In genomic region chr19:34260771-34261173, GRCh38 we compare ENCODE assay signal across 13 cellular contexts. TPM values are rescaled to one million over a fixed set of nuclear protein-coding genes. Genes with fewer than 3 reads are reported as not detected.
DNase-seq lines count a peak whose midpoint lies in the region; ATAC-seq, FAIRE-seq and TF ChIP-seq lines count a peak whose summit lies in the region.
"Had no signal": no experiment of that assay in that cellular context is flagged by ENCODE, and none has a peak within 500 bp of the region (broad histone marks: within the 10 kb centered on the region; RNA-seq: fewer than 3 reads in every experiment).

No MANE protein-coding gene starts in this region.

- H3K27ac Mint-ChIP-seq in CD4-positive, CD25-positive, alpha-beta regulatory T cell = peak overlapping the region in 2 of 3 donors; percentile 12 to 76
- H3K27ac Mint-ChIP-seq in nephron = peak overlapping the region; percentile 85 to 95 (median 86)

- DNase-seq in CD4-positive, CD25-positive, alpha-beta regulatory T cell = no peak
- DNase-seq in NCI-H82 treated with DMSO at 0.1 percent for 48 hours (lab: John Stamatoyannopoulos, UW; ENCODE audit: unreplicated experiment) = peak; percentile 26
- peak; percentile 30 for DNase-seq in endothelial cell of umbilical vein (ENCODE audit: low read depth, low spot score)
- DNase-seq in NK-92 (lab: John Stamatoyannopoulos, UW; ENCODE audit: unreplicated experiment) = no peak
- DNase-seq in foreskin keratinocyte = no peak
- no peak for DNase-seq in GM10248 (ENCODE audit: extremely low spot score)
- DNase-seq: activated CD4-positive, alpha-beta T cell treated with anti-CD3 and anti-CD28 coated beads for 4 hours; hippocampal formation; Karpas-422 had no signal

- peaks cover 13% of the 10 kb centered on the region for H3K36me3 Mint-ChIP-seq in CD4-positive, CD25-positive, alpha-beta regulatory T cell
- peaks cover 8% of the 10 kb centered on the region for H3K36me3 Mint-ChIP-seq in nephron (ENCODE audit: low read depth)

- H3K4me3 Mint-ChIP-seq in CD4-positive, CD25-positive, alpha-beta regulatory T cell = peak overlapping the region in 2 of 4 donors; percentile 10 to 84
- H3K4me3 Mint-ChIP-seq in nephron = peak overlapping the region; percentile 33 to 55 (median 34)

- H3K27me3 ChIP-seq in CD4-positive, CD25-positive, alpha-beta regulatory T cell (ENCODE audit: control insufficient read depth, insufficient read depth, low read length) = no peaks in the 10 kb centered on the region
- H3K27me3 ChIP-seq in endothelial cell of umbilical vein (ENCODE audit: control insufficient read depth in 2 of 2, insufficient read depth in 2 of 2, low read length in 2 of 2) = no peaks in the 10 kb centered on the region
- H3K27me3 ChIP-seq in foreskin keratinocyte = no peaks in the 10 kb centered on the region
- H3K27me3 ChIP-seq: BLaER1 treated with 17β-estradiol and CSF1 and Interleukin-3, amounts not matched to agents 10 nM and 100 nM had no signal

- H3K27ac ChIP-seq in CD4-positive, CD25-positive, alpha-beta regulatory T cell (ENCODE audit: insufficient read depth, low read length, poor library complexity, severe bottlenecking) = no peak overlapping the region
- no peak overlapping the region for H3K27ac ChIP-seq in endothelial cell of umbilical vein (ENCODE audit: insufficient read depth, low read depth, low read length)
- no peak overlapping the region for H3K27ac ChIP-seq in foreskin keratinocyte
- H3K27ac ChIP-seq: BLaER1 treated with 17β-estradiol and CSF1 and Interleukin-3, amounts not matched to agents 10 nM and 100 nM had no signal

- no TSS peak for BruUV-seq in endothelial cell of umbilical vein (replicated peaks; lab: Mats Ljungman, UMichigan)

- peaks cover under 1% of the 10 kb centered on the region for H3K36me3 ChIP-seq in CD4-positive, CD25-positive, alpha-beta regulatory T cell (ENCODE audit: control insufficient read depth, insufficient read depth, low read length)
- no peaks in the 10 kb centered on the region for H3K36me3 ChIP-seq in endothelial cell of umbilical vein (ENCODE audit: control insufficient read depth in 2 of 2, extremely low read depth in 1 of 2, insufficient read depth in 2 of 2, low read length in 2 of 2)
- H3K36me3 ChIP-seq: HAP-1 had no signal

- intact Hi-C loops in endothelial cell of umbilical vein (cut with micrococcal nuclease) = no loop called here

- H3K9me3 Mint-ChIP-seq in CD4-positive, CD25-positive, alpha-beta regulatory T cell = no peaks in the 10 kb centered on the region
- H3K9me3 Mint-ChIP-seq in nephron = no peaks in the 10 kb centered on the region

- no peak overlapping the region for H2AFZ ChIP-seq in endothelial cell of umbilical vein (ENCODE audit: low read depth, low read length)

- no peaks in the 10 kb centered on the region for H4K20me1 ChIP-seq in endothelial cell of umbilical vein (replicated peaks; ENCODE audit: control insufficient read depth, extremely low read depth, insufficient read depth, low read length)

- H3K4me2 ChIP-seq in endothelial cell of umbilical vein (ENCODE audit: insufficient read depth, low read length) = no peak overlapping the region
- H3K4me2 ChIP-seq: BLaER1 treated with 17β-estradiol and CSF1 and Interleukin-3, amounts not matched to agents 10 nM and 100 nM had no signal

- no peaks in the 10 kb centered on the region for H3K9me3 ChIP-seq in CD4-positive, CD25-positive, alpha-beta regulatory T cell (ENCODE audit: control insufficient read depth in 2 of 2, low read length in 2 of 2)
- H3K9me3 ChIP-seq in endothelial cell of umbilical vein (replicated peaks; ENCODE audit: control insufficient read depth, insufficient read depth, low read length) = no peaks in the 10 kb centered on the region
- H3K9me3 ChIP-seq: HAP-1 had no signal

- H3K4me3 ChIP-seq in CD4-positive, CD25-positive, alpha-beta regulatory T cell (ENCODE audit: low read depth, low read length) = no peak overlapping the region
- H3K4me3 ChIP-seq in endothelial cell of umbilical vein (replicated peaks in 1 of 3; ENCODE audit: insufficient read depth in 1 of 3, low read depth in 1 of 3, low read length in 3 of 3) = no peak overlapping the region
- H3K4me3 ChIP-seq: BLaER1 treated with 17β-estradiol and CSF1 and Interleukin-3, amounts not matched to agents 10 nM and 100 nM; HAP-1 had no signal

- POLR2A ChIA-PET in endothelial cell of umbilical vein (lab: Charles Lee) (interaction anchor here (1.0 kb wide), 1 partner anchor 10 kb away, joined by 3 read pairs; no protein-coding TSS in a partner anchor), GM10248 (lab: Yijun Ruan, JAX) (interaction anchor here (1.0 kb wide), 1 partner anchor 72 kb away, joined by 3 read pairs; no protein-coding TSS in a partner anchor)

- no peaks in the 10 kb centered on the region for H3K9me1 ChIP-seq in endothelial cell of umbilical vein (replicated peaks; ENCODE audit: control insufficient read depth, extremely low read depth, insufficient read depth, low read length)

- TF ChIP-seq CTCF in endothelial cell of umbilical vein (IDR thresholded peaks at IDR 0.05; ENCODE audit: extremely low read depth in 1 of 2, insufficient read depth in 1 of 2, low read depth in 1 of 2, low read length in 2 of 2) (no peak), nephron (IDR thresholded peaks at IDR 0.05; ENCODE audit: unreplicated experiment in 3 of 3) (no peak), foreskin keratinocyte (conservative IDR thresholded peaks at IDR 0.05) (no peak), GM10248 (IDR thresholded peaks at IDR 0.05; ENCODE audit: control extremely low read depth, extremely low read depth, low read depth, missing control alignments) (no peak)

- TF ChIP-seq POLR2A in endothelial cell of umbilical vein (IDR thresholded peaks at IDR 0.05; ENCODE audit: low read depth, low read length) = no peak

- peak; percentile 35 for FAIRE-seq in endothelial cell of umbilical vein (lab: Jason Lieb, UNC)

- dilution Hi-C loops in endothelial cell of umbilical vein (cut with MboI; ENCODE audit: extremely low pct_ligation_motif_present, low sequenced_read_pairs) = loop anchor here (10.0 kb wide), 1 partner anchor 64 kb away; no protein-coding TSS in a partner anchor

- H3K4me1 Mint-ChIP-seq in CD4-positive, CD25-positive, alpha-beta regulatory T cell = peaks cover 20 to 76% (median 50%) of the 10 kb centered on the region in 4 donors
- H3K4me1 Mint-ChIP-seq in nephron = peaks cover 45% of the 10 kb centered on the region

- no peak for ATAC-seq in CD4-positive, CD25-positive, alpha-beta regulatory T cell (ENCODE audit: low read depth in 2 of 2)
- no peak for ATAC-seq in HG03439 (IDR thresholded peaks at IDR 0.05; ENCODE audit: unreplicated experiment)
- ATAC-seq in foreskin keratinocyte = no peak

- H3K9ac ChIP-seq in endothelial cell of umbilical vein (replicated peaks; ENCODE audit: extremely low read depth, insufficient read depth, low read length) = no peak overlapping the region
- H3K9ac ChIP-seq: BLaER1 treated with 17β-estradiol and CSF1 and Interleukin-3, amounts not matched to agents 10 nM and 100 nM had no signal

- CTCF ChIA-PET in endothelial cell of umbilical vein (lab: Charles Lee) = interaction anchor here (1.3 to 2.7 kb wide), 3 partner anchors 71 to 86 kb away, joined by 3 to 9 read pairs (median 8); no protein-coding TSS in a partner anchor
- CTCF ChIA-PET in GM10248 (lab: Yijun Ruan, JAX) = interaction anchor here (1.1 to 1.9 kb wide), 5 partner anchors 10 to 101 kb away, joined by 3 to 15 read pairs (median 4); no protein-coding TSS in a partner anchor

- H3K4me1 ChIP-seq in CD4-positive, CD25-positive, alpha-beta regulatory T cell (ENCODE audit: control insufficient read depth, insufficient read depth, low read length, poor library complexity, severe bottlenecking) = peaks cover 15% of the 10 kb centered on the region
- H3K4me1 ChIP-seq in endothelial cell of umbilical vein (ENCODE audit: control insufficient read depth, extremely low read depth, insufficient read depth, low read length) = peaks cover 25% of the 10 kb centered on the region
- peaks cover 17% of the 10 kb centered on the region for H3K4me1 ChIP-seq in foreskin keratinocyte

- H3K27me3 Mint-ChIP-seq in CD4-positive, CD25-positive, alpha-beta regulatory T cell = no peaks in the 10 kb centered on the region
- H3K27me3 Mint-ChIP-seq in nephron (ENCODE audit: low read depth) = no peaks in the 10 kb centered on the region

- peaks cover 42% of the 10 kb centered on the region for H3K79me2 ChIP-seq in endothelial cell of umbilical vein (ENCODE audit: control insufficient read depth, insufficient read depth, low read length)

TF ChIP-seq in endothelial cell of umbilical vein, 7 proteins besides CTCF, POLR2A, EP300 and RAD21:
- TF ChIP-seq GATA2 (IDR thresholded peaks at IDR 0.05; ENCODE audit: insufficient read depth, insufficient read length, low read depth, low read length) (no peak), JUN (IDR thresholded peaks at IDR 0.05; ENCODE audit: borderline replicate concordance, insufficient read depth, insufficient read length, low read depth) (no peak), FOS (IDR thresholded peaks at IDR 0.05; ENCODE audit: borderline replicate concordance, insufficient read depth, low read length) (no peak), EZH2 (IDR thresholded peaks at IDR 0.05; ENCODE audit: borderline replicate concordance, low read depth, low read length, severe bottlenecking) (no peak), MAX (IDR thresholded peaks at IDR 0.05; ENCODE audit: insufficient read depth, insufficient read length) (no peak), POLR2AphosphoS5 (IDR thresholded peaks at IDR 0.05; ENCODE audit: insufficient read depth, low read depth, low read length) (no peak), MYC (IDR thresholded peaks at IDR 0.05; ENCODE audit: low read depth, low read length) (no peak)

RNA-seq across cellular contexts. Expression of gene GARRE1, which starts 6.4 kb away (rescaled TPM):
- total RNA-seq in CD4-positive, CD25-positive, alpha-beta regulatory T cell = 47.4 TPM
- 1 to 10 TPM; 3.2 to 6.6 (median 4.5) TPM for polyA plus RNA-seq in CD4-positive, CD25-positive, alpha-beta regulatory T cell
- total RNA-seq in endothelial cell of umbilical vein (46.8 and 46.9 TPM in 2 replicates), foreskin keratinocyte (9.9 and 11.1 TPM in 2 replicates)
- polyA plus RNA-seq in endothelial cell of umbilical vein (39.2 and 45.4 TPM in 2 replicates), foreskin keratinocyte (2.1 and 2.4 TPM in 2 replicates)
- 28.6 and 30.7 TPM in 2 replicates for polyA plus RNA-seq in endothelial cell of umbilical vein (2011; cell fraction: cytosol; rRNA removed)
- polyA plus RNA-seq in endothelial cell of umbilical vein (2011; cell fraction: nucleus; rRNA removed) = 48.6 and 54.8 TPM in 2 replicates
- 26.3 and 31.4 TPM in 2 replicates for polyA plus RNA-seq in endothelial cell of umbilical vein (2012)
- polyA minus RNA-seq in endothelial cell of umbilical vein = 51.5 and 51.9 TPM in 2 replicates
- polyA minus RNA-seq in endothelial cell of umbilical vein (2011; cell fraction: cytosol; rRNA and poly(A)+ RNA removed) = 6.5 TPM
- 44.0 and 49.9 TPM in 2 replicates for polyA minus RNA-seq in endothelial cell of umbilical vein (2011; cell fraction: nucleus; rRNA and poly(A)+ RNA removed)

Comparison
In these comparisons a context has a peak if more than half of its experiments do, and no peak if none do; other contexts are left out.
1. DNase-seq: peak in NCI-H82 treated with DMSO at 0.1 percent for 48 hours (single experiment) and endothelial cell of umbilical vein (single experiment); none in CD4-positive, CD25-positive, alpha-beta regulatory T cell (0 of 3), NK-92 (single experiment), foreskin keratinocyte (0 of 2) and GM10248 (single experiment).